Comparison of ENCODE assay signal across 8 cellular contexts in the genomic region with DNA sequence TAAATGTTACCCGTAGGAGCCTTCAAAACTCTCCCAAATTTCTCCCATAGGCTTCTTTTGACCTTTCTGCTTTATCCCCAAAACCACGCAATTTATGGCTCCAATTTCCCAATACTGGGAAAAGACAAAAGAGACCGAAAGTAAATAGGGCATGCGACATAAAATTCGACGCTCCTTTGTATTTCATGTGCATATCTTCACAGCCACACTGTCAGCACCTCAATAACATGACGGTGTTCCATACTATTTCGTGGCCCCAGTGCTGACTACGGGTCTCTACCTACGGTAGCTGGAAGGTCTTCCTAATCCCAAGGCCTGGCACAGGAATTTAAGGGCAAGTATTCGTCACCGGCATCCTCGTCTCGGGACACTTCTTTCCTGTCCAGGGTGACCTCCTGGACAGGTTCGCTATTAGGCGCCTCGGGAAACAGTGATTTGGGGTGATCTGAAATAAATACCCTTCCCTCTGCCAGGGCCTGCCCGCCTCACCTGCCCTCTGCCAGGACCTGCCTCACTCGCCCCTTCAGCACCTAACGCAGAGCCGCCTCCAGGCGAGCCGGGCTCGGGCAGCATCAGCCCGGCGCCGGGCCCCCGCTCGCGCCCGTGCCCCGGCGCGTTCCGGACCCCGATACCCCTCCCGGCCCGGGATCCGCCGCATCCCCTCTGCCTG. TPM values are rescaled to one million over a fixed set of nuclear protein-coding genes. Genes with fewer than 3 reads are reported as not detected.
DNase-seq lines count a peak whose midpoint lies in the region; TF ChIP-seq lines count a peak whose summit lies in the region.

No MANE protein-coding gene starts in this region.

- H3K27me3 Mint-ChIP-seq in Caco-2 (ENCODE audit: insufficient read depth, unreplicated experiment) (no peaks in the 10 kb centered on the region), type B pancreatic cell (peaks cover 21% of the 10 kb centered on the region)
- H3K27me3 Mint-ChIP-seq in activated naive CD4-positive, alpha-beta T cell treated with anti-CD3 and anti-CD28 coated beads, Interleukin-2, amount 10 ng/mL, durations not matched to agents 7 days and 5 days: peaks cover 29% of the 10 kb centered on the region

- TF ChIP-seq POLR2A in Raji (IDR thresholded peaks at IDR 0.05; ENCODE audit: insufficient read depth, low read depth, low read length): peak; percentile 46; the same call in 1 of the 2 replicates

- TF ChIP-seq CTCF in Caco-2 (IDR thresholded peaks at IDR 0.05; ENCODE audit: insufficient read depth in 1 of 2, low read depth in 1 of 2, low read length in 1 of 2, severe bottlenecking in 1 of 2, unreplicated experiment in 1 of 2) (no peak), GM20000 (IDR thresholded peaks at IDR 0.05; ENCODE audit: extremely low read depth, missing control alignments) (no peak), cardiac muscle cell (IDR thresholded peaks at IDR 0.05; ENCODE audit: low read depth, low read length) (no peak), type B pancreatic cell (conservative IDR thresholded peaks at IDR 0.05) (peak; percentile 12)

- peak overlapping the region; percentile 75 for H3K4me3 Mint-ChIP-seq in Caco-2 (ENCODE audit: unreplicated experiment)
- H3K4me3 Mint-ChIP-seq in activated naive CD4-positive, alpha-beta T cell treated with anti-CD3 and anti-CD28 coated beads, Interleukin-2, amount 10 ng/mL, durations not matched to agents 7 days and 5 days: peak overlapping the region; percentile 84
- peak overlapping the region; percentile 91 for H3K4me3 Mint-ChIP-seq in type B pancreatic cell

- H3K4me1 ChIP-seq in Caco-2 (0 out of 2 replicates have a peak, but pooled peaks cover 4% of the 10 kb centered on the region), cardiac muscle cell (ENCODE audit: low read depth) (no peaks in the 10 kb centered on the region)

- H3K27me3 ChIP-seq in Caco-2 (replicated peaks; ENCODE audit: control insufficient read depth, insufficient read depth, low read length): no peaks in the 10 kb centered on the region
- H3K27me3 ChIP-seq in cardiac muscle cell: peaks cover 6% of the 10 kb centered on the region

- peak overlapping the region; percentile 11 for H3K27ac Mint-ChIP-seq in Caco-2 (ENCODE audit: unreplicated experiment)
- H3K27ac Mint-ChIP-seq in activated naive CD4-positive, alpha-beta T cell treated with anti-CD3 and anti-CD28 coated beads, Interleukin-2, amount 10 ng/mL, durations not matched to agents 7 days and 5 days: peak overlapping the region; percentile 80
- H3K27ac Mint-ChIP-seq in type B pancreatic cell: peak overlapping the region; percentile 70

- H3K9me3 ChIP-seq in Caco-2 (no peaks in the 10 kb centered on the region), cardiac muscle cell (ENCODE audit: low read depth) (no peaks in the 10 kb centered on the region)

- POLR2A ChIA-PET in Caco-2 (lab: Charles Lee): interaction anchor here (0.5 kb wide), 1 partner anchor 220 kb away, joined by 3 read pairs; no protein-coding TSS in a partner anchor

- H3K27ac ChIP-seq in cardiac muscle cell: peak overlapping the region; percentile 90

- H3K36me3 Mint-ChIP-seq in Caco-2 (ENCODE audit: insufficient read depth, unreplicated experiment): peaks cover 5% of the 10 kb centered on the region
- no peaks in the 10 kb centered on the region for H3K36me3 Mint-ChIP-seq in activated naive CD4-positive, alpha-beta T cell treated with anti-CD3 and anti-CD28 coated beads, Interleukin-2, amount 10 ng/mL, durations not matched to agents 7 days and 5 days
- no peaks in the 10 kb centered on the region for H3K36me3 Mint-ChIP-seq in type B pancreatic cell

- intact Hi-C loops in Caco-2 (cut with micrococcal nuclease; ENCODE audit: unreplicated experiment): loop anchor here (2.0 kb wide), 1 partner anchor 28 kb away; no protein-coding TSS in a partner anchor

- peak; percentile 68 to 75 for DNase-seq in Caco-2
- DNase-seq in GM20000 (ENCODE audit: low spot score): peak; percentile 83
- peak; percentile 42 for DNase-seq in HT-29 (ENCODE audit: low spot score)
- DNase-seq in activated naive CD4-positive, alpha-beta T cell treated with anti-CD3 and anti-CD28 coated beads, Interleukin-2, amount 10 ng/mL, durations not matched to agents 7 days and 5 days: peak; percentile 83
- peak in 1 of 2 donors; percentile 61 for DNase-seq in cardiac muscle cell (ENCODE audit: low read depth in 1 of 2, low spot score in 1 of 2)
- peak; percentile 30 for DNase-seq in pons (ENCODE audit: low spot score)
- no peak for DNase-seq in type B pancreatic cell (ENCODE audit: extremely low spot score, unreplicated experiment)

- no TSS peak for BruUV-seq in Caco-2 (replicated peaks; lab: Mats Ljungman, UMichigan)

- H3K4me3 ChIP-seq in Caco-2 (ENCODE audit: low read depth, low read length): peak overlapping the region; percentile 95
- H3K4me3 ChIP-seq in cardiac muscle cell: peak overlapping the region; percentile 99

- CTCF ChIA-PET in Caco-2 (lab: Charles Lee): interaction anchor here (1.0 to 2.0 kb wide), 3 partner anchors 8 to 66 kb away, joined by 3 to 8 read pairs (median 6); no protein-coding TSS in a partner anchor
- CTCF ChIA-PET in activated naive CD4-positive, alpha-beta T cell treated with anti-CD3 and anti-CD28 coated beads, Interleukin-2, amount 10 ng/mL, durations not matched to agents 7 days and 5 days (lab: Charles Lee): interaction anchor here (0.6 to 3.1 kb wide), 3 partner anchors 27 to 65 kb away, joined by 3 to 14 read pairs (median 4); no protein-coding TSS in a partner anchor

- peaks cover 6% of the 10 kb centered on the region for H3K4me1 Mint-ChIP-seq in Caco-2 (ENCODE audit: low read depth, unreplicated experiment)
- peaks cover 31% of the 10 kb centered on the region for H3K4me1 Mint-ChIP-seq in activated naive CD4-positive, alpha-beta T cell treated with anti-CD3 and anti-CD28 coated beads, Interleukin-2, amount 10 ng/mL, durations not matched to agents 7 days and 5 days
- peaks cover 11% of the 10 kb centered on the region for H3K4me1 Mint-ChIP-seq in type B pancreatic cell (ENCODE audit: unreplicated experiment)

- H3K9me3 Mint-ChIP-seq in Caco-2 (ENCODE audit: unreplicated experiment) (no peaks in the 10 kb centered on the region), type B pancreatic cell (no peaks in the 10 kb centered on the region)
- no peaks in the 10 kb centered on the region for H3K9me3 Mint-ChIP-seq in activated naive CD4-positive, alpha-beta T cell treated with anti-CD3 and anti-CD28 coated beads, Interleukin-2, amount 10 ng/mL, durations not matched to agents 7 days and 5 days

- no peaks in the 10 kb centered on the region for H3K36me3 ChIP-seq in Caco-2 (ENCODE audit: control insufficient read depth, insufficient read depth, low read length)
- H3K36me3 ChIP-seq in cardiac muscle cell: no peaks in the 10 kb centered on the region

RNA-seq across cellular contexts. Expression of a gene that starts 0.7 kb away (rescaled TPM):
- total RNA-seq in Caco-2 (2022) (47.2 and 50.4 TPM in 2 replicates), cardiac muscle cell (18.0 and 31.3 TPM in 2 replicates), type B pancreatic cell (ENCODE audit: low replicate concordance) (11.8 and 28.6 TPM in 2 replicates)
- 2.9 and 3.6 TPM in 2 replicates for total RNA-seq in HT-29 (2014; rRNA removed; shearing (Covaris generic))
- polyA plus RNA-seq in cardiac muscle cell: 33.4 and 42.9 TPM in 2 replicates

Comparison
In these comparisons a context has a peak if more than half of its experiments do, and no peak if none do; other contexts are left out.
1. H3K27ac Mint-ChIP-seq: peak in every context shown above with its lines; median percentile 80 in activated naive CD4-positive, alpha-beta T cell treated with anti-CD3 and anti-CD28 coated beads, Interleukin-2, amount 10 ng/mL, durations not matched to agents 7 days and 5 days; 70 in type B pancreatic cell; 11 in Caco-2.